Comparison of ENCODE assay signal across 9 cellular contexts in the genomic region with DNA sequence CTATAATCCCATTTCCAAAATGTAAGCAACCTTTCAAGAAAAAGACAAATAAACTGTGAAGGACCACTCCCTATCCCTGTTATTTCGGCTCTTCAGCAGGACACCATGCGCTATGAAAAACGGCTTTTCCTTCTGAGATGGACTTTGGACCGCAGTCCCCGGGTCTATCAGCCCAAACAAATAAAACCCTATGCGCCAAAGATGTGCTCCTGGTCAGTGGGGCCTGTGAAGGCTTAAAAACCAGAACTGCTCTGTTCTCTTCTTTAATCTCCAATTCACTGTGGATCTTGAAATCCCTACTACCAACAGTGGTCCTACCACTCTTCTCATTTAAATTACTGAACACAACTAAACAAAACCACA. TPM values are rescaled to one million over a fixed set of nuclear protein-coding genes. Genes with fewer than 3 reads are reported as not detected.
DNase-seq lines count a peak whose midpoint lies in the region; ATAC-seq and TF ChIP-seq lines count a peak whose summit lies in the region.
"Had no signal": no experiment of that assay in that cellular context is flagged by ENCODE, and none has a peak within 500 bp of the region (broad histone marks: within the 10 kb centered on the region; RNA-seq: fewer than 3 reads in every experiment).

No MANE protein-coding gene starts in this region.

- H3K23ac ChIP-seq in trophoblast cell (ENCODE audit: low read length), result no peak overlapping the region

- H3K4me3 ChIP-seq in HL-60 (replicated peaks; ENCODE audit: insufficient read depth, low read length), result no peak overlapping the region
- H3K4me3 ChIP-seq in trophoblast cell (ENCODE audit: low read depth, low read length), result no peak overlapping the region
- H3K4me3 ChIP-seq: HAP-1 had no signal

- no peaks in the 10 kb centered on the region for H3K27me3 ChIP-seq in CD4-positive, alpha-beta T cell (ENCODE audit: control insufficient read depth, insufficient read depth, low read length)
- H3K27me3 ChIP-seq in HL-60 (ENCODE audit: insufficient read depth, poor library complexity, severe bottlenecking) (no peaks in the 10 kb centered on the region), trophoblast cell (ENCODE audit: insufficient read depth, low read length) (no peaks in the 10 kb centered on the region)

- H2AK5ac ChIP-seq in trophoblast cell (ENCODE audit: low read length), result peak overlapping the region; percentile 79

- H3K27ac ChIP-seq in CD4-positive, alpha-beta T cell (ENCODE audit: low read depth, low read length), result no peak overlapping the region
- peak overlapping the region; percentile 62 for H3K27ac ChIP-seq in HL-60 (replicated peaks)
- peak overlapping the region; percentile 46 for H3K27ac ChIP-seq in trophoblast cell (ENCODE audit: low read depth, low read length)

- peak overlapping the region; percentile 87 for H3K27ac Mint-ChIP-seq in CD4-positive, alpha-beta T cell
- peak overlapping the region; percentile 46 for H3K27ac Mint-ChIP-seq in endothelial cell (ENCODE audit: unreplicated experiment)

- peaks cover 9% of the 10 kb centered on the region for H3K79me2 ChIP-seq in trophoblast cell (ENCODE audit: control insufficient read depth, insufficient read depth, low read length, poor library complexity)

- H3K27me3 Mint-ChIP-seq in CD4-positive, alpha-beta T cell, result no peaks in the 10 kb centered on the region
- no peaks in the 10 kb centered on the region for H3K27me3 Mint-ChIP-seq in endothelial cell (ENCODE audit: unreplicated experiment)

- H3K4me1 Mint-ChIP-seq in CD4-positive, alpha-beta T cell (ENCODE audit: low read depth), result peaks cover 90% of the 10 kb centered on the region
- peaks cover 68% of the 10 kb centered on the region for H3K4me1 Mint-ChIP-seq in endothelial cell (ENCODE audit: unreplicated experiment)

- H2AFZ ChIP-seq in trophoblast cell (ENCODE audit: insufficient read depth, low read length, poor library complexity), result no peak overlapping the region

- no peak overlapping the region for H3K4me3 Mint-ChIP-seq in CD4-positive, alpha-beta T cell
- no peak overlapping the region for H3K4me3 Mint-ChIP-seq in endothelial cell (ENCODE audit: unreplicated experiment)

- peak overlapping the region; percentile 86 for H3K18ac ChIP-seq in trophoblast cell (ENCODE audit: low read length)

- peaks cover 13% of the 10 kb centered on the region for H3K79me1 ChIP-seq in trophoblast cell (ENCODE audit: low read length)

- H4K91ac ChIP-seq in trophoblast cell (ENCODE audit: low read depth, low read length), result peak overlapping the region; percentile 58

- peaks cover 14% of the 10 kb centered on the region for H3K36me3 Mint-ChIP-seq in CD4-positive, alpha-beta T cell (ENCODE audit: low read depth)
- H3K36me3 Mint-ChIP-seq in endothelial cell (ENCODE audit: low read depth, unreplicated experiment), result peaks cover 4% of the 10 kb centered on the region

- intact Hi-C loops in CD4-positive, alpha-beta T cell (cut with DNase I, micrococcal nuclease), result no loop called here

- no peak overlapping the region for H3K4me2 ChIP-seq in trophoblast cell (ENCODE audit: low read length)

- H3K4me1 ChIP-seq in trophoblast cell (ENCODE audit: control insufficient read depth in 1 of 2, insufficient read depth in 2 of 2, low read length in 2 of 2), result peaks cover 18 to 33% of the 10 kb centered on the region in 2 experiments

- no peak overlapping the region for H4K12ac ChIP-seq in trophoblast cell (ENCODE audit: low read depth, low read length)

- ATAC-seq in CD4-positive, alpha-beta T cell (ENCODE audit: poor library complexity), result no peak
- ATAC-seq in GM21529 (IDR thresholded peaks at IDR 0.05; ENCODE audit: unreplicated experiment), result no peak
- no peak for ATAC-seq in GM21528 (IDR thresholded peaks at IDR 0.05; ENCODE audit: low FRiP score, unreplicated experiment)
- ATAC-seq: esophagus mucosa had no signal

- H4K8ac ChIP-seq in trophoblast cell (ENCODE audit: low read depth, low read length), result peak overlapping the region; percentile 43

- H3K9me3 ChIP-seq in CD4-positive, alpha-beta T cell (ENCODE audit: control insufficient read depth, low read length), result no peaks in the 10 kb centered on the region
- H3K9me3 ChIP-seq in trophoblast cell (ENCODE audit: insufficient read depth, low read depth, low read length), result no peaks in the 10 kb centered on the region
- H3K9me3 ChIP-seq: HAP-1 had no signal

- H3K14ac ChIP-seq in trophoblast cell (ENCODE audit: low read length), result peak overlapping the region; percentile 48

- WGBS in trophoblast cell (ENCODE audit: extremely low coverage, insufficient coverage, insufficient read length), result no CpG with 5 or more reads among the region's 6 CpGs

- H2BK12ac ChIP-seq in trophoblast cell (ENCODE audit: low read length), result peak overlapping the region; percentile 50

- H3K4ac ChIP-seq in trophoblast cell (ENCODE audit: low read depth, low read length), result peak overlapping the region; percentile 86

- no peak overlapping the region for H3K9ac ChIP-seq in trophoblast cell (ENCODE audit: low read length)

- H3K9me3 Mint-ChIP-seq in CD4-positive, alpha-beta T cell, result no peaks in the 10 kb centered on the region
- no peaks in the 10 kb centered on the region for H3K9me3 Mint-ChIP-seq in endothelial cell (ENCODE audit: unreplicated experiment)

- POLR2A ChIA-PET in CD4-positive, alpha-beta T cell (lab: Charles Lee), result no interaction called here

- no peak for TF ChIP-seq CTCF in CD4-positive, alpha-beta T cell (IDR thresholded peaks at IDR 0.05)
- TF ChIP-seq CTCF in HL-60 (IDR thresholded peaks at IDR 0.05; ENCODE audit: insufficient read depth, low read length), result no peak
- TF ChIP-seq CTCF in endothelial cell (IDR thresholded peaks at IDR 0.05; ENCODE audit: unreplicated experiment), result no peak

- H3K36me3 ChIP-seq in trophoblast cell (ENCODE audit: control insufficient read depth in 1 of 2, insufficient read depth in 2 of 2, low read length in 2 of 2), result peaks cover 0 to 2% of the 10 kb centered on the region in 2 experiments
- H3K36me3 ChIP-seq: HAP-1 had no signal

- CTCF ChIA-PET in CD4-positive, alpha-beta T cell (lab: Charles Lee), result interaction anchor here (1.1 to 1.5 kb wide), 2 partner anchors 11 to 33 kb away, joined by 4 to 5 read pairs; no protein-coding TSS in a partner anchor

- peak overlapping the region; percentile 70 for H2BK120ac ChIP-seq in trophoblast cell (ENCODE audit: insufficient read depth, low read length, poor library complexity)

- H2BK5ac ChIP-seq in trophoblast cell (ENCODE audit: low read depth, low read length, poor library complexity), result peak overlapping the region; percentile 37

- no peak for DNase-seq in CD4-positive, alpha-beta T cell
- DNase-seq in HL-60 (ENCODE audit: low read depth in 1 of 2, low spot score in 1 of 2), result no peak
- no peak for DNase-seq in endothelial cell (ENCODE audit: low spot score)
- DNase-seq in trophoblast cell, result no peak
- no peak for DNase-seq in SW 1271 (lab: John Stamatoyannopoulos, UW)

RNA-seq across cellular contexts. Expression of a gene that starts 33.3 kb away (rescaled TPM):
- 100 to 1,000 TPM; 130 to 134 TPM for total RNA-seq in CD4-positive, alpha-beta T cell
- 226 TPM for total RNA-seq in endothelial cell (ENCODE audit: unreplicated experiment)
- 77.7 and 79.5 TPM in 2 replicates for polyA plus RNA-seq in trophoblast cell (2013)
